2 cellular contexts compared by ENCODE assay signal in the genomic region with DNA sequence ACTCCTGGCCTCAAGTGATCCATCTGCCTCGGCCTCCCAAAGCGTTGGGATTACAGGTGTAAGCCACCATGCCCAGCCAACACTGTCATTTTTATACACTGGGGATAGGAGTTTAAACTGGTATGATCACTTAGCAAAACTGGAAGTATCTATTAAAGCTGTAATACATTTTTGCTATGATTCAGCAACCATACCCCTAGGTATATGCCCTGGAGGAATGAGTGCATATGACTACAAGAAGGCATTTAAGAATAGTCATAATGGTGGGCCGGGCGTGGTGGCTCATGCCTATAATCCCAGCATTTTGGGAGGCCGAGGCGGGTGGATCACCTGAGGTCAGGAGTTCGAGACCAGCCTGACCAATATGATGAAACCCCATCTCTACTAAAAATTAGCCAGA. TPM values are rescaled to one million over a fixed set of nuclear protein-coding genes. Genes with fewer than 3 reads are reported as not detected.
"Had no signal": no experiment of that assay in that cellular context is flagged by ENCODE, and none has a peak within 500 bp of the region (broad histone marks: within the 10 kb centered on the region; RNA-seq: fewer than 3 reads in every experiment).

No MANE protein-coding gene starts in this region.

RNA-seq across cellular contexts. Expression of gene PP2D1, which starts 19.9 kb away (rescaled TPM):
- total RNA-seq: G401, GM12878 had no signal
